Comparison of ENCODE assay signal across 8 cellular contexts in genomic region chr6:89080281-89081128, GRCh38. TPM values are rescaled to one million over a fixed set of nuclear protein-coding genes. Genes with fewer than 3 reads are reported as not detected.
DNase-seq lines count a peak whose midpoint lies in the region; ATAC-seq and TF ChIP-seq lines count a peak whose summit lies in the region.

TSS of gene PNRC1 (plus strand) at chr6:89080751. CDS start at chr6:89080895, 144 bp downstream.

- peak within 1 kb of the TSS; percentile 79 to 99 (median 97) for H3K4me3 ChIP-seq in heart right ventricle
- peak within 1 kb of the TSS; percentile 82 for H3K4me3 ChIP-seq in upper lobe of right lung

- H3K9me3 ChIP-seq in heart right ventricle (no peaks in the 10 kb centered on the region), upper lobe of right lung (no peaks in the 10 kb centered on the region)

- TF ChIP-seq CTCF in GM13976 (IDR thresholded peaks at IDR 0.05; ENCODE audit: borderline replicate concordance, control extremely low read depth, extremely low read depth, insufficient read depth, missing control alignments) = no peak
- TF ChIP-seq CTCF in heart right ventricle (IDR thresholded peaks at IDR 0.05) = peak in 1 of 9 donors; percentile 12
- no peak for TF ChIP-seq CTCF in upper lobe of right lung (IDR thresholded peaks at IDR 0.05)

- H3K27me3 ChIP-seq in heart right ventricle = no peaks in the 10 kb centered on the region
- no peaks in the 10 kb centered on the region for H3K27me3 ChIP-seq in upper lobe of right lung

- H3K4me1 ChIP-seq in heart right ventricle (peaks cover 3 to 38% (median 29%) of the 10 kb centered on the region in 9 donors), upper lobe of right lung (peaks cover 29% of the 10 kb centered on the region)

- DNase-seq in GM13976 (ENCODE audit: low spot score) = peak; percentile 97
- peak; percentile 97 for DNase-seq in NCI-H146 treated with DMSO at 0.1 percent for 48 hours (lab: John Stamatoyannopoulos, UW; ENCODE audit: unreplicated experiment)
- peak; percentile 98 for DNase-seq in amniotic epithelial cell (ENCODE audit: low read depth)
- peak; percentile 100 for DNase-seq in heart right ventricle
- peak; percentile 100 for DNase-seq in posterior vena cava (ENCODE audit: low spot score)
- peak; percentile 100 for DNase-seq in upper lobe of right lung

- intact Hi-C loops in T-helper 1 cell treated with Interleukin-12 subunit alpha and Interleukin-12 subunit beta and Interleukin-4 antibody, amounts not matched to agents 30 ng/mL and 1 ng/mL, for 36 hours (cut with micrococcal nuclease) = loop anchor here (1.0 to 5.0 kb wide), 14 partner anchors 36 to 1926 kb away; partner anchors contain the start of genes AKIRIN2, ANKRD6, CASP8AP2 and LYRM2
- intact Hi-C loops in heart right ventricle (cut with DNase I) = loop anchor here in 7 of 10 donors (1.0 to 10.0 kb wide), 13 partner anchors 37 to 274 kb away; partner anchors contain the start of genes UBE2J1 (in 5 of the 7), PM20D2 (in 1 of the 7) and SRSF12 (in 1 of the 7)
- intact Hi-C loops in posterior vena cava (cut with DNase I) = loop anchor here (5.0 to 10.0 kb wide), 2 partner anchors 43 to 96 kb away; no protein-coding TSS in a partner anchor
- intact Hi-C loops in upper lobe of right lung (cut with DNase I) = no loop called here

- H3K27ac ChIP-seq in heart right ventricle (peak within 1 kb of the TSS; percentile 99 to 100 (median 100)), upper lobe of right lung (peak within 1 kb of the TSS; percentile 100)

- in situ Hi-C loops in GM13976 (cut with MboI; ENCODE audit: low sequenced_read_pairs, unreplicated experiment) = no loop called here

- H3K36me3 ChIP-seq in heart right ventricle (peaks cover 0 to 34% (median 20%) of the 10 kb centered on the region in 9 donors), upper lobe of right lung (peaks cover 25% of the 10 kb centered on the region)

- peak; percentile 68 for ATAC-seq in HG02870 (IDR thresholded peaks at IDR 0.05; ENCODE audit: unreplicated experiment)
- peak; percentile 88 to 95 (median 92) for ATAC-seq in heart right ventricle
- ATAC-seq in upper lobe of right lung = peak; percentile 93

- 0 to 1% methylated on average over 63 of the region's 63 CpGs for WGBS in heart right ventricle, 2 donors

RNA-seq across cellular contexts. Expression of gene PNRC1, which starts in this region (rescaled TPM):
- 75.7 and 79.9 TPM in 2 replicates for total RNA-seq in T-helper 1 cell treated with Interleukin-12 subunit alpha and Interleukin-12 subunit beta and Interleukin-4 antibody, amounts not matched to agents 30 ng/mL and 1 ng/mL, for 36 hours
- total RNA-seq in heart right ventricle = 100 to 1,000 TPM; 137 to 270 (median 228) TPM
- polyA plus RNA-seq in heart right ventricle = 10 to 100 TPM; 45.5 to 47.6 TPM
- total RNA-seq in posterior vena cava = 100 to 1,000 TPM; 280 to 381 TPM
- 183 TPM for total RNA-seq in upper lobe of right lung

Comparison
In these comparisons a context has a peak if more than half of its experiments do, and no peak if none do; other contexts are left out.
1. Peak in every context shown above with its lines: DNase-seq, ATAC-seq, H3K4me3 ChIP-seq and H3K27ac ChIP-seq.